ENCODE assay signal across 14 cellular contexts in genomic region chr3:114411292-114411691, GRCh38.
DNase-seq lines count a peak whose midpoint lies in the region; TF ChIP-seq lines count a peak whose summit lies in the region.
"Had no signal": no experiment of that assay in that cellular context is flagged by ENCODE, and none has a peak within 500 bp of the region (broad histone marks: within the 10 kb centered on the region; RNA-seq: fewer than 3 reads in every experiment).

No MANE protein-coding gene starts in this region.

- DNase-seq in DMS 273 (lab: John Stamatoyannopoulos, UW; ENCODE audit: unreplicated experiment) (peak; percentile 51), DMS 273 treated with DMSO at 0.1 percent for 48 hours (lab: John Stamatoyannopoulos, UW) (no peak), brain microvascular endothelial cell (no peak), iris pigment epithelial cell (ENCODE audit: low read depth) (peak; percentile 74), stromal cell of bone marrow (ENCODE audit: low read depth) (peak; percentile 47), NCI-H2227 treated with DMSO at 0.1 percent for 48 hours (lab: John Stamatoyannopoulos, UW) (no peak), SHP77 (lab: John Stamatoyannopoulos, UW) (no peak), DMS79 (lab: John Stamatoyannopoulos, UW) (no peak)
- DNase-seq: activated CD4-positive, alpha-beta T cell treated with anti-CD3 and anti-CD28 coated beads, Interleukin-2, amount 50 U/mL, for 48 hours; anterior cingulate cortex; stimulated activated CD4-positive, alpha-beta T cell treated with anti-CD3 and anti-CD28 coated beads, Interleukin-15, amount 100 ng/mL, for 24 hours; stimulated activated naive CD4-positive, alpha-beta T cell treated with Interleukin-2 at 50 U/mL for 16 hours; SW 1271 had no signal

- peak overlapping the region; percentile 61 for H3K27ac ChIP-seq in brain microvascular endothelial cell
- H3K27ac ChIP-seq: 22Rv1 had no signal

- TF ChIP-seq CTCF in brain microvascular endothelial cell (IDR thresholded peaks at IDR 0.05; ENCODE audit: low read depth, low read length, missing control alignments) = no peak

- no peaks in the 10 kb centered on the region for H3K36me3 ChIP-seq in brain microvascular endothelial cell (replicated peaks)

- no peaks in the 10 kb centered on the region for H3K27me3 ChIP-seq in brain microvascular endothelial cell (replicated peaks)

- in situ Hi-C loops in brain microvascular endothelial cell (cut with HindIII; ENCODE audit: low pct_ligation_motif_present, low sequenced_read_pairs) = no loop called here

- no peak overlapping the region for H3K4me3 ChIP-seq in brain microvascular endothelial cell (ENCODE audit: low read depth, low read length)

Comparison
In these comparisons a context has a peak if more than half of its experiments do, and no peak if none do; other contexts are left out.
1. DNase-seq: peak in DMS 273 (single experiment), iris pigment epithelial cell (single experiment) and stromal cell of bone marrow (single experiment); none in DMS 273 treated with DMSO at 0.1 percent for 48 hours (single experiment), brain microvascular endothelial cell (single experiment), NCI-H2227 treated with DMSO at 0.1 percent for 48 hours (single experiment), SHP77 (0 of 2) and DMS79 (single experiment).